Comparison of ENCODE assay signal across 19 cellular contexts in genomic region chr9:123796073-123796472, GRCh38.
"Had no signal": no experiment of that assay in that cellular context is flagged by ENCODE, and none has a peak within 500 bp of the region (broad histone marks: within the 10 kb centered on the region; RNA-seq: fewer than 3 reads in every experiment).

No MANE protein-coding gene starts in this region.

- H3K4me3 Mint-ChIP-seq: activated CD4-positive, alpha-beta memory T cell treated with anti-CD3 and anti-CD28 coated beads for 36 hours; activated CD8-positive, alpha-beta memory T cell treated with anti-CD3 and anti-CD28 coated beads, Interleukin-2, amount 10 ng/mL, durations not matched to agents 7 days and 5 days; nephron; T-helper 1 cell treated with Interleukin-12 subunit alpha and Interleukin-12 subunit beta and Interleukin-4 antibody, amounts not matched to agents 30 μg/mL and 1 μg/mL, for 36 hours had no signal

- FAIRE-seq: pancreas had no signal

- ATAC-seq: activated CD8-positive, alpha-beta memory T cell treated with anti-CD3 and anti-CD28 coated beads, Interleukin-2, amount 10 ng/mL, durations not matched to agents 7 days and 5 days; body of pancreas; gastroesophageal sphincter; heart left ventricle; left cardiac atrium; pancreas; psoas muscle had no signal

- H3K9me3 Mint-ChIP-seq: activated B cell treated with CpG ODN at 0.5 μM for 24 hours; activated CD4-positive, alpha-beta memory T cell treated with anti-CD3 and anti-CD28 coated beads for 36 hours; nephron; T-helper 1 cell treated with Interleukin-12 subunit alpha and Interleukin-12 subunit beta and Interleukin-4 antibody, amounts not matched to agents 30 μg/mL and 1 μg/mL, for 36 hours had no signal

- H3K27ac Mint-ChIP-seq: activated B cell treated with CpG ODN at 0.5 μM for 24 hours; activated CD4-positive, alpha-beta memory T cell treated with anti-CD3 and anti-CD28 coated beads for 36 hours; activated CD8-positive, alpha-beta memory T cell treated with anti-CD3 and anti-CD28 coated beads, Interleukin-2, amount 10 ng/mL, durations not matched to agents 7 days and 5 days; nephron; T-helper 1 cell treated with Interleukin-12 subunit alpha and Interleukin-12 subunit beta and Interleukin-4 antibody, amounts not matched to agents 30 μg/mL and 1 μg/mL, for 36 hours had no signal

- H3K27me3 Mint-ChIP-seq: activated B cell treated with CpG ODN at 0.5 μM for 24 hours; activated CD4-positive, alpha-beta memory T cell treated with anti-CD3 and anti-CD28 coated beads for 36 hours; activated CD8-positive, alpha-beta memory T cell treated with anti-CD3 and anti-CD28 coated beads, Interleukin-2, amount 10 ng/mL, durations not matched to agents 7 days and 5 days had no signal

- DNase-seq: activated B cell treated with CpG ODN at 0.5 μM for 24 hours; activated CD4-positive, alpha-beta memory T cell treated with anti-CD3 and anti-CD28 coated beads for 36 hours; activated CD4-positive, alpha-beta T cell treated with anti-CD3 and anti-CD28 coated beads for 48 hours; activated CD8-positive, alpha-beta memory T cell treated with anti-CD3 and anti-CD28 coated beads, Interleukin-2, amount 10 ng/mL, durations not matched to agents 7 days and 5 days; activated T-cell treated with anti-CD3 and anti-CD28 coated beads for 4 hours; body of pancreas; heart left ventricle; islet precursor cell; left cardiac atrium; midbrain; pancreas; psoas muscle; stimulated activated CD4-positive, alpha-beta T cell treated with anti-CD3 and anti-CD28 coated beads, Interleukin-4, amount 100 ng/mL, for 4 hours; T1000; trophoblast cell; uterus had no signal
